In genomic region chr11:76677010-76677771, GRCh38 we compare ENCODE assay signal across 1 cellular context.
TF ChIP-seq lines count a peak whose summit lies in the region.

No MANE protein-coding gene starts in this region.

TF ChIP-seq in K562, 482 proteins besides CTCF, POLR2A, EP300 and RAD21:
- no peak for TF ChIP-seq NR1H2 (CRISPR knock-in tag; IDR thresholded peaks at IDR 0.05)
- TF ChIP-seq NKRF (IDR thresholded peaks at IDR 0.05; ENCODE audit: borderline replicate concordance), result no peak
- TF ChIP-seq ARID4B (CRISPR knock-in tag; IDR thresholded peaks at IDR 0.05), result 0 out of 2 replicates have a peak, but pooled peaks have one; percentile 27
- no peak for TF ChIP-seq ZNF76 (CRISPR knock-in tag; IDR thresholded peaks at IDR 0.05; ENCODE audit: borderline replicate concordance)
- no peak for TF ChIP-seq ZBTB7A (IDR thresholded peaks at IDR 0.05; ENCODE audit: borderline replicate concordance, control insufficient read depth, low read depth, low read length)
- TF ChIP-seq ZNF3 (CRISPR knock-in tag; IDR thresholded peaks at IDR 0.05), result no peak
- TF ChIP-seq KDM1A (IDR thresholded peaks at IDR 0.05), result peak in 1 of 2 experiments; percentile 75; a peak in 1 of 4 replicates
